In the genomic region with DNA sequence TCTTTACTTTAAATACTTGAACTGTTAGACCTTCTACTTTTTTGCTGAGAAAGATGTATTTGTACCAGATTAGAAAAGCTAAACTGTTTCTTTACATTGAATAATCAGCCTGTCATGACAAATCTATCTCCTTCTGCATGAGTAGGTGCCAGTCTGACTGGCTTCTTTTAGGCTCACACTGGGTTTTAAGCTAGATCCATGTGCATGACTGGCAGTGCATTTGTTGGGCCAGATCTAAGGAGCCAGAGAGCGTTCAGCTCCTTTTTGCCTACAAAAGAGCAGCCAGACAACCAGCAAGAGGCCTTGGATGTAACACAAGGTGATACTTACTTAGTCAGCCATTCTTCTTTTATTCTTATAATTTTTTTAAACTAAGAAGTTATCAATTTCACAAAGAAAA, we compare ENCODE assay signal across 17 cellular contexts.
A peak's percentile ranks its signal among the peaks of the same experiment; 100 is the strongest.
DNase-seq lines count a peak whose midpoint lies in the region; ATAC-seq and TF ChIP-seq lines count a peak whose summit lies in the region.
"Had no signal": no experiment of that assay in that cellular context is flagged by ENCODE, and none has a peak within 500 bp of the region (broad histone marks: within the 10 kb centered on the region; RNA-seq: fewer than 3 reads in every experiment).

No MANE protein-coding gene starts in this region.

- H3K4me1 Mint-ChIP-seq in MCF 10A (ENCODE audit: insufficient read depth, unreplicated experiment) (no peaks in the 10 kb centered on the region), glutamatergic neuron (ENCODE audit: low read depth, unreplicated experiment) (peaks cover 39% of the 10 kb centered on the region)
- H3K4me1 Mint-ChIP-seq in CD4-positive, alpha-beta memory T cell = no peaks in the 10 kb centered on the region
- H3K4me1 Mint-ChIP-seq: CD4-positive, CD25-positive, alpha-beta regulatory T cell had no signal

- no peaks in the 10 kb centered on the region for H3K79me2 ChIP-seq in mammary epithelial cell (ENCODE audit: insufficient read depth, low read length)

- POLR2A ChIA-PET in MCF 10A (lab: Yijun Ruan, JAX) = interaction anchor here (0.6 kb wide), 1 partner anchor 1010 kb away, joined by 4 read pairs; no protein-coding TSS in a partner anchor
- POLR2A ChIA-PET in CD4-positive, alpha-beta memory T cell (lab: Charles Lee; ENCODE audit: partially characterized antibody) = no interaction called here

- no peak overlapping the region for H3K9ac ChIP-seq in mammary epithelial cell (ENCODE audit: insufficient read depth, low read length)
- H3K9ac ChIP-seq: SK-N-SH had no signal

- in situ Hi-C loops in mammary epithelial cell (cut with MboI; ENCODE audit: low sequenced_read_pairs in 2 of 2) = no loop called here

- no peak for ATAC-seq in HG03196 (IDR thresholded peaks at IDR 0.05; ENCODE audit: unreplicated experiment)

- no peak overlapping the region for H2AFZ ChIP-seq in mammary epithelial cell (ENCODE audit: low read depth, low read length)

- H3K27ac Mint-ChIP-seq in MCF 10A (ENCODE audit: low read depth, unreplicated experiment) = no peak overlapping the region
- peak overlapping the region; percentile 33 for H3K27ac Mint-ChIP-seq in glutamatergic neuron (ENCODE audit: unreplicated experiment)
- no peak overlapping the region for H3K27ac Mint-ChIP-seq in CD4-positive, alpha-beta memory T cell
- H3K27ac Mint-ChIP-seq: CD4-positive, CD25-positive, alpha-beta regulatory T cell had no signal

- H3K4me3 Mint-ChIP-seq in MCF 10A (ENCODE audit: unreplicated experiment) = no peak overlapping the region
- no peak overlapping the region for H3K4me3 Mint-ChIP-seq in glutamatergic neuron (ENCODE audit: unreplicated experiment)
- no peak overlapping the region for H3K4me3 Mint-ChIP-seq in CD4-positive, alpha-beta memory T cell
- H3K4me3 Mint-ChIP-seq: CD4-positive, CD25-positive, alpha-beta regulatory T cell had no signal

- no peak for TF ChIP-seq CTCF in mammary epithelial cell (conservative IDR thresholded peaks at IDR 0.05 in 1 of 2, IDR thresholded peaks at IDR 0.05 in 1 of 2; ENCODE audit: extremely low read depth in 1 of 2, insufficient read depth in 1 of 2, low read depth in 1 of 2, low read length in 2 of 2)
- TF ChIP-seq CTCF in MCF 10A (IDR thresholded peaks at IDR 0.05; ENCODE audit: unreplicated experiment) = no peak
- TF ChIP-seq CTCF in epithelial cell of esophagus (IDR thresholded peaks at IDR 0.05; ENCODE audit: insufficient read depth, low read depth, low read length, missing control alignments) = no peak
- no peak for TF ChIP-seq CTCF in glutamatergic neuron (IDR thresholded peaks at IDR 0.05; ENCODE audit: partially characterized antibody, unreplicated experiment)
- no peak for TF ChIP-seq CTCF in retinal pigment epithelial cell (conservative IDR thresholded peaks at IDR 0.05; ENCODE audit: low read depth, low read length)

- CTCF ChIA-PET in mammary epithelial cell (lab: Charles Lee; ENCODE audit: low non-redundant PET) (no interaction called here), MCF 10A (lab: Yijun Ruan, JAX) (no interaction called here)
- CTCF ChIA-PET in CD4-positive, alpha-beta memory T cell (lab: Charles Lee; ENCODE audit: partially characterized antibody) = no interaction called here

- no peaks in the 10 kb centered on the region for H3K27me3 ChIP-seq in mammary epithelial cell (ENCODE audit: insufficient read depth, low read length)
- H3K27me3 ChIP-seq in CD4-positive, alpha-beta memory T cell (ENCODE audit: insufficient read depth, low read length) = no peaks in the 10 kb centered on the region
- no peaks in the 10 kb centered on the region for H3K27me3 ChIP-seq in effector memory CD4-positive, alpha-beta T cell (replicated peaks; ENCODE audit: control insufficient read depth, insufficient read depth, low read length, poor library complexity, severe bottlenecking)
- H3K27me3 ChIP-seq: MG63 had no signal

- H3K4me1 ChIP-seq in mammary epithelial cell (ENCODE audit: insufficient read depth, low read length) = peaks cover 14% of the 10 kb centered on the region
- no peaks in the 10 kb centered on the region for H3K4me1 ChIP-seq in CD4-positive, alpha-beta memory T cell (ENCODE audit: insufficient read depth, low read length)
- H3K4me1 ChIP-seq in effector memory CD4-positive, alpha-beta T cell (ENCODE audit: control insufficient read depth, insufficient read depth, low read length, poor library complexity, severe bottlenecking) = no peaks in the 10 kb centered on the region

- H3K9me3 Mint-ChIP-seq in MCF 10A (ENCODE audit: unreplicated experiment) (no peaks in the 10 kb centered on the region), glutamatergic neuron (ENCODE audit: unreplicated experiment) (no peaks in the 10 kb centered on the region)
- no peaks in the 10 kb centered on the region for H3K9me3 Mint-ChIP-seq in CD4-positive, alpha-beta memory T cell
- H3K9me3 Mint-ChIP-seq: CD4-positive, CD25-positive, alpha-beta regulatory T cell had no signal

- peak overlapping the region; percentile 46 for H3K27ac ChIP-seq in mammary epithelial cell (ENCODE audit: insufficient read depth, low read depth, low read length)
- H3K27ac ChIP-seq in CD4-positive, alpha-beta memory T cell (ENCODE audit: low read depth, low read length) = no peak overlapping the region
- H3K27ac ChIP-seq in effector memory CD4-positive, alpha-beta T cell (ENCODE audit: insufficient read depth, low read length, poor library complexity, severe bottlenecking) = no peak overlapping the region

- H3K9me3 ChIP-seq in mammary epithelial cell (replicated peaks; ENCODE audit: insufficient read depth, low read length) = no peaks in the 10 kb centered on the region
- H3K9me3 ChIP-seq in CD4-positive, alpha-beta memory T cell (ENCODE audit: control insufficient read depth in 1 of 2, low read length in 2 of 2) = no peaks in the 10 kb centered on the region
- no peaks in the 10 kb centered on the region for H3K9me3 ChIP-seq in effector memory CD4-positive, alpha-beta T cell (ENCODE audit: control insufficient read depth, low read length)
- H3K9me3 ChIP-seq: MG63, SK-N-SH had no signal

- dilution Hi-C loops in mammary epithelial cell (cut with HindIII; ENCODE audit: low sequenced_read_pairs) = no loop called here

- no peaks in the 10 kb centered on the region for H4K20me1 ChIP-seq in mammary epithelial cell (ENCODE audit: insufficient read depth, low read length)

- H3K4me2 ChIP-seq in mammary epithelial cell (ENCODE audit: insufficient read depth, low read depth, low read length) = peak overlapping the region; percentile 79
- H3K4me2 ChIP-seq: SK-N-SH had no signal

- H3K36me3 Mint-ChIP-seq in MCF 10A (ENCODE audit: insufficient read depth, unreplicated experiment) (peaks cover 34% of the 10 kb centered on the region), glutamatergic neuron (ENCODE audit: unreplicated experiment) (no peaks in the 10 kb centered on the region)
- H3K36me3 Mint-ChIP-seq in CD4-positive, alpha-beta memory T cell = peaks cover 7 to 13% of the 10 kb centered on the region in 2 donors

- intact Hi-C loops in mammary epithelial cell (cut with micrococcal nuclease) (no loop called here), MCF 10A (cut with micrococcal nuclease) (no loop called here)
- intact Hi-C loops in CD4-positive, alpha-beta memory T cell (cut with micrococcal nuclease) = no loop called here

- H3K36me3 ChIP-seq in mammary epithelial cell (ENCODE audit: insufficient read depth, low read length) = no peaks in the 10 kb centered on the region
- no peaks in the 10 kb centered on the region for H3K36me3 ChIP-seq in CD4-positive, alpha-beta memory T cell (ENCODE audit: insufficient read depth, low read length)
- H3K36me3 ChIP-seq in effector memory CD4-positive, alpha-beta T cell (ENCODE audit: control insufficient read depth, insufficient read depth, low read length) = no peaks in the 10 kb centered on the region

- H3K4me3 ChIP-seq in mammary epithelial cell (replicated peaks in 1 of 3; ENCODE audit: insufficient read depth in 1 of 3, low read depth in 2 of 3, low read length in 3 of 3) = no peak overlapping the region
- no peak overlapping the region for H3K4me3 ChIP-seq in epithelial cell of esophagus (ENCODE audit: low read length)
- no peak overlapping the region for H3K4me3 ChIP-seq in retinal pigment epithelial cell (ENCODE audit: low read length)
- H3K4me3 ChIP-seq in CD4-positive, alpha-beta memory T cell (ENCODE audit: low read length in 2 of 2) = no peak overlapping the region
- no peak overlapping the region for H3K4me3 ChIP-seq in effector memory CD4-positive, alpha-beta T cell (ENCODE audit: insufficient read depth, low read depth, low read length, poor library complexity, severe bottlenecking)
- H3K4me3 ChIP-seq: MG63 had no signal

- BruUV-seq in mammary epithelial cell (replicated peaks; lab: Mats Ljungman, UMichigan) = no TSS peak
- no TSS peak for BruUV-seq in MCF 10A (replicated peaks; lab: Mats Ljungman, UMichigan)

- H3K27me3 Mint-ChIP-seq in MCF 10A (ENCODE audit: insufficient read depth, unreplicated experiment) (no peaks in the 10 kb centered on the region), glutamatergic neuron (ENCODE audit: unreplicated experiment) (peaks cover 1% of the 10 kb centered on the region)
- H3K27me3 Mint-ChIP-seq in CD4-positive, alpha-beta memory T cell = no peaks in the 10 kb centered on the region
- H3K27me3 Mint-ChIP-seq: CD4-positive, CD25-positive, alpha-beta regulatory T cell had no signal

- no peak for DNase-seq in mammary epithelial cell
- DNase-seq in MCF 10A (ENCODE audit: unreplicated experiment) = no peak
- peak; percentile 43 for DNase-seq in epithelial cell of esophagus (ENCODE audit: low read depth)
- no peak for DNase-seq in glutamatergic neuron
- peak; percentile 73 for DNase-seq in retinal pigment epithelial cell (ENCODE audit: low read depth)
- no peak for DNase-seq in CD4-positive, alpha-beta memory T cell
- no peak for DNase-seq in effector memory CD4-positive, alpha-beta T cell
- DNase-seq: CD4-positive, CD25-positive, alpha-beta regulatory T cell; H7; KBM-7; MG63; NCI-H2029 treated with DMSO at 0.1 percent for 48 hours; NCI-H2171; NCI-H226; NCI-H510A; SK-N-SH had no signal

- WGBS in mammary epithelial cell (ENCODE audit: low coverage, missing lambda C conversion rate) = 100% methylated on average over 1 of the region's 1 CpG

Comparison
In these comparisons a context has a peak if more than half of its experiments do, and no peak if none do; other contexts are left out.
1. DNase-seq: peak in epithelial cell of esophagus (single experiment) and retinal pigment epithelial cell (single experiment); none in mammary epithelial cell (single experiment), MCF 10A (single experiment), glutamatergic neuron (single experiment), CD4-positive, alpha-beta memory T cell (0 of 5) and effector memory CD4-positive, alpha-beta T cell (0 of 3).